ENCODE assay signal across 8 cellular contexts in the genomic region with DNA sequence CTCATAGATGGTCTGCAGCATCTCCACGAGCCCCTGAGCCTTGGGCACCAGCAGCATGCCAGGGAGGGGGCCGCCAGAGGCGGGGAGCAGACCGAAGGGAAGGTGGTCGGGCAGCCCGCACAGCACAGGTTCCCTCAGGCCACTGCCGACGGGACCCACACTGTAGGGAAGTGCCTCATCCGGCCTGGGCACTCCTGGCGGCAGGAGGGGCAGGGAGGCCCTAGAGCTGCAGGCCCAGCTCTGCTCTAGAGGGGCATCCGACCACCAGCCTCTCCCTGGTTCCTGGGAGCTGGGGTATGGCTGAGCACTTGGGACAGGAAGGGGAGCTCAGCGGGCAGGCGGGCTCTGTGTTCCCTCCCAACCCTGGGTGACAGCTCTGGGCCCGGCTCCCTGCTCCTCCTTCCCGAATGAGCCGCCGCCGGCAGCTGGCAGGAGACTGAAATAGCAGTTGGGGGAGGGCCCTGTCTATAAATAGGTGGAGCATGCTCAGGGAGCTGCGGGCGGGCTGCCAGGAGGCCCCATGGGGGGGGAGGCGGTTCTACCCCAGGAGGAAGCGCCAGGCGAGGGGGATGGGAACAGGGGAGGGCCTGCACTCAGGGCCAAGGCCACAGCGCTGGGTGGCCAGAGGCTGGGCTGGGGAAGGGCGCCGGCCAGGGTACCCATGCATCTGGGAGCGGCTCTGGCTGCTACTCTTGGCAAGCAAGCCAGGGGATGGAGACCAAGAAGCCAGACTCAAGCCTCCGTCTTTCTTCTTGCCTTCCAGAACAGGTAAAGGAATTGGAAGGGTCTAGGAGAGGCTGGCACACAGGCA. TPM values are rescaled to one million over a fixed set of nuclear protein-coding genes. Genes with fewer than 3 reads are reported as not detected.
DNase-seq lines count a peak whose midpoint lies in the region; ATAC-seq, FAIRE-seq and TF ChIP-seq lines count a peak whose summit lies in the region.

No MANE protein-coding gene starts in this region.

- no peaks in the 10 kb centered on the region; the same call in none of the 2 replicates for H3K36me3 ChIP-seq in MG63
- H3K36me3 ChIP-seq in parathyroid adenoma (ENCODE audit: control insufficient read depth, insufficient read depth, low read length) = no peaks in the 10 kb centered on the region
- peaks cover 0 to 18% (median 9%) of the 10 kb centered on the region in 4 donors for H3K36me3 ChIP-seq in upper lobe of left lung

- TF ChIP-seq POLR2A in upper lobe of left lung (IDR thresholded peaks at IDR 0.05) = peak in 2 of 4 donors; percentile 71 to 76

- H3K4me3 ChIP-seq in AG09309 (ENCODE audit: control insufficient read depth, low read depth, low read length) (peak overlapping the region; percentile 56), MG63 (peak overlapping the region; percentile 36), parathyroid adenoma (ENCODE audit: low read depth, low read length) (peak overlapping the region; percentile 55), upper lobe of left lung (peak overlapping the region in 3 of 4 donors; percentile 31 to 47 (median 41))

- FAIRE-seq in GM19239 (lab: Jason Lieb, UNC) = peak; percentile 85

- TF ChIP-seq EP300 in upper lobe of left lung (IDR thresholded peaks at IDR 0.05) = peak in 1 of 4 donors; percentile 59

- H3K27ac ChIP-seq in parathyroid adenoma (peak overlapping the region; percentile 87), upper lobe of left lung (peak overlapping the region; percentile 71 to 90 (median 82))

- H3K27me3 ChIP-seq in MG63 (no peaks in the 10 kb centered on the region), parathyroid adenoma (ENCODE audit: control insufficient read depth, insufficient read depth, low read length) (no peaks in the 10 kb centered on the region), upper lobe of left lung (no peaks in the 10 kb centered on the region)

- DNase-seq in AG09309 (ENCODE audit: low read depth) (peak; percentile 64), GM19239 (ENCODE audit: insufficient read length, low spot score) (peak; percentile 81), MG63 (peak; percentile 92), SHP77 (lab: John Stamatoyannopoulos, UW) (peak; percentile 96 to 99), Right ventricle myocardium superior (peak; percentile 100), upper lobe of left lung (peak; percentile 98 to 100)
- peak; percentile 25 for DNase-seq in activated naive CD8-positive, alpha-beta T cell treated with anti-CD3 and anti-CD28 coated beads, Interleukin-2, amount 50 U/mL, for 16 hours (ENCODE audit: low read depth, low spot score)

- TF ChIP-seq CTCF in AG09309 (IDR thresholded peaks at IDR 0.05; ENCODE audit: control insufficient read depth, insufficient read depth, low read depth, low read length, missing control alignments) = no peak
- no peak for TF ChIP-seq CTCF in parathyroid adenoma (IDR thresholded peaks at IDR 0.05)
- peak in 1 of 6 experiments; percentile 14 for TF ChIP-seq CTCF in upper lobe of left lung (IDR thresholded peaks at IDR 0.05)

- H3K9ac ChIP-seq in parathyroid adenoma = no peak overlapping the region

- H2AFZ ChIP-seq in parathyroid adenoma = peak overlapping the region; percentile 39

- H3K4me1 ChIP-seq in parathyroid adenoma = peaks cover 58% of the 10 kb centered on the region
- H3K4me1 ChIP-seq in upper lobe of left lung = peaks cover 54 to 68% (median 62%) of the 10 kb centered on the region in 4 donors

- ATAC-seq in Right ventricle myocardium superior (ENCODE audit: poor library complexity) = peak; percentile 85
- peak; percentile 91 to 92 for ATAC-seq in upper lobe of left lung (ENCODE audit: low FRiP score in 2 of 2)

- no peaks in the 10 kb centered on the region for H3K9me3 ChIP-seq in MG63
- H3K9me3 ChIP-seq in parathyroid adenoma (ENCODE audit: control insufficient read depth, low read length) = no peaks in the 10 kb centered on the region
- H3K9me3 ChIP-seq in upper lobe of left lung = no peaks in the 10 kb centered on the region

- peak overlapping the region; percentile 74 for H3K4me2 ChIP-seq in parathyroid adenoma (ENCODE audit: low read length)

- intact Hi-C loops in Right ventricle myocardium superior (cut with DNase I) = no loop called here

- H3K79me2 ChIP-seq in parathyroid adenoma = peaks cover 37% of the 10 kb centered on the region

- 3 to 7% methylated on average over 4 to 18 of the region's 28 CpGs for WGBS in upper lobe of left lung, 2 donors

RNA-seq across cellular contexts. Expression of gene HDAC5, which starts 12.4 kb away (rescaled TPM):
- total RNA-seq in MG63 (2014; rRNA removed; shearing (Covaris generic); ENCODE audit: low replicate concordance) = 31.9 and 50.4 TPM in 2 replicates
- 67.7 TPM for total RNA-seq in Right ventricle myocardium superior
- total RNA-seq in upper lobe of left lung = 100 to 1,000 TPM in 2 of 6 donors, 10 to 100 TPM in 4; 59.9 to 138 (median 64.9) TPM

RNA-seq across cellular contexts. Expression of gene HROB, which starts 30.7 kb away (rescaled TPM):
- 3.8 and 6.5 TPM in 2 replicates for total RNA-seq in MG63 (2014; rRNA removed; shearing (Covaris generic); ENCODE audit: low replicate concordance)
- total RNA-seq in Right ventricle myocardium superior (0.59 TPM), upper lobe of left lung (1 to 10 TPM in 4 of 6 donors, under 1 TPM in 2; 0.89 to 1.4 (median 1.0) TPM)

RNA-seq across cellular contexts. Expression of gene G6PC3, which starts 40.5 kb away (rescaled TPM):
- total RNA-seq in MG63 (2014; rRNA removed; shearing (Covaris generic); ENCODE audit: low replicate concordance) = 9.4 and 22.8 TPM in 2 replicates
- total RNA-seq in Right ventricle myocardium superior (26.0 TPM), upper lobe of left lung (10 to 100 TPM; 16.8 to 63.0 (median 33.8) TPM)

RNA-seq across cellular contexts. Expression of gene LSM12, which starts 44.6 kb away (rescaled TPM):
- total RNA-seq in MG63 (2014; rRNA removed; shearing (Covaris generic); ENCODE audit: low replicate concordance) = 107 and 128 TPM in 2 replicates
- 46.1 TPM for total RNA-seq in Right ventricle myocardium superior
- total RNA-seq in upper lobe of left lung = 10 to 100 TPM; 14.8 to 38.3 (median 33.6) TPM

RNA-seq across cellular contexts. Expression of gene ASB16, which starts 59.5 kb away (rescaled TPM):
- not detected in 2 replicates for total RNA-seq in MG63 (2014; rRNA removed; shearing (Covaris generic); ENCODE audit: low replicate concordance)
- total RNA-seq in Right ventricle myocardium superior (14.8 TPM), upper lobe of left lung (under 1 TPM in 1 of 6 donors, not detected in 5; 0.11 TPM)

Comparison
In these comparisons a context has a peak if more than half of its experiments do, and no peak if none do; other contexts are left out.
1. Peak in every context shown above with its lines: DNase-seq, ATAC-seq, H3K4me3 ChIP-seq and H3K27ac ChIP-seq.
2. DNase-seq: peak in every context shown above with its lines; median percentile 100 in Right ventricle myocardium superior; 99 in upper lobe of left lung; 98 in SHP77; 92 in MG63; 81 in GM19239; 64 in AG09309; 25 in activated naive CD8-positive, alpha-beta T cell treated with anti-CD3 and anti-CD28 coated beads, Interleukin-2, amount 50 U/mL, for 16 hours.